In genomic region chr9:35111006-35111933, GRCh38 we compare ENCODE assay signal across 8 cellular contexts. TPM values are rescaled to one million over a fixed set of nuclear protein-coding genes. Genes with fewer than 3 reads are reported as not detected.
DNase-seq lines count a peak whose midpoint lies in the region; ATAC-seq and TF ChIP-seq lines count a peak whose summit lies in the region.

No MANE protein-coding gene starts in this region.

- TF ChIP-seq CTCF in AG09319 (IDR thresholded peaks at IDR 0.05; ENCODE audit: low read depth, low read length), result no peak
- peak; percentile 13 for TF ChIP-seq CTCF in chondrocyte (IDR thresholded peaks at IDR 0.05)
- no peak for TF ChIP-seq CTCF in kidney epithelial cell (IDR thresholded peaks at IDR 0.05; ENCODE audit: insufficient read depth, low read length, poor library complexity, severe bottlenecking)

- H3K36me3 ChIP-seq in kidney epithelial cell (ENCODE audit: control insufficient read depth, insufficient read depth, low read length), result no peaks in the 10 kb centered on the region

- H3K4me3 Mint-ChIP-seq in chondrocyte (ENCODE audit: unreplicated experiment), result peak overlapping the region; percentile 86

- peak; percentile 97 for DNase-seq in AG09319 (ENCODE audit: extremely low read depth, low read depth)
- peak; percentile 96 for DNase-seq in NCI-H460 (ENCODE audit: extremely low read depth, low read depth)
- DNase-seq in activated CD4-positive, alpha-beta T cell treated with anti-CD3 and anti-CD28 coated beads for 24 hours (ENCODE audit: low read depth in 2 of 2), result peak; percentile 90 to 93
- peak; percentile 99 for DNase-seq in chondrocyte (ENCODE audit: low spot score)
- DNase-seq in kidney epithelial cell (ENCODE audit: low read depth), result peak; percentile 94
- DNase-seq in stimulated activated CD4-positive, alpha-beta T cell treated with anti-CD3 and anti-CD28 coated beads, Interleukin-15, amount 100 ng/mL, for 24 hours, result peak; percentile 97

- H3K27me3 ChIP-seq in kidney epithelial cell (ENCODE audit: control insufficient read depth, insufficient read depth, low read length), result no peaks in the 10 kb centered on the region

- peaks cover 4% of the 10 kb centered on the region for H3K36me3 Mint-ChIP-seq in chondrocyte (ENCODE audit: low read depth)

- peak; percentile 65 for ATAC-seq in GM19043 (IDR thresholded peaks at IDR 0.05; ENCODE audit: low read depth, unreplicated experiment)
- peak; percentile 72 for ATAC-seq in HG03432 (IDR thresholded peaks at IDR 0.05; ENCODE audit: unreplicated experiment)

- peaks cover 54% of the 10 kb centered on the region for H3K4me1 Mint-ChIP-seq in chondrocyte (ENCODE audit: low read depth)

- H3K27ac Mint-ChIP-seq in chondrocyte (ENCODE audit: unreplicated experiment), result peak overlapping the region; percentile 96

- H3K9me3 Mint-ChIP-seq in chondrocyte (ENCODE audit: low read depth), result no peaks in the 10 kb centered on the region

- H3K4me3 ChIP-seq in kidney epithelial cell (ENCODE audit: low read depth, low read length), result peak overlapping the region; percentile 85

- no peaks in the 10 kb centered on the region for H3K27me3 Mint-ChIP-seq in chondrocyte (ENCODE audit: low read depth)

RNA-seq across cellular contexts. Expression of gene ATOSB, which starts 4.4 kb away (rescaled TPM):
- total RNA-seq in NCI-H460 (2014; rRNA removed; shearing (Covaris generic)), result 9.6 and 10.6 TPM in 2 replicates
- polyA plus RNA-seq in NCI-H460 (2014; cell fraction: nucleus; rRNA removed), result 9.5 and 9.7 TPM in 2 replicates
- total RNA-seq in chondrocyte (39.7 to 45.7 TPM (median 43.2 TPM) in 3 replicates), kidney epithelial cell (37.1 and 41.6 TPM in 2 replicates)

RNA-seq across cellular contexts. Expression of gene STOML2, which starts 8.3 kb away (rescaled TPM):
- 205 and 206 TPM in 2 replicates for total RNA-seq in NCI-H460 (2014; rRNA removed; shearing (Covaris generic))
- 181 and 187 TPM in 2 replicates for polyA plus RNA-seq in NCI-H460 (2014; cell fraction: nucleus; rRNA removed)
- total RNA-seq in chondrocyte, result 71.4 to 82.0 TPM (median 71.7 TPM) in 3 replicates
- total RNA-seq in kidney epithelial cell, result 227 and 264 TPM in 2 replicates

RNA-seq across cellular contexts. Expression of gene PIGO, which starts 14.9 kb away (rescaled TPM):
- total RNA-seq in NCI-H460 (2014; rRNA removed; shearing (Covaris generic)), result 32.2 and 33.9 TPM in 2 replicates
- polyA plus RNA-seq in NCI-H460 (2014; cell fraction: nucleus; rRNA removed), result 48.0 and 49.7 TPM in 2 replicates
- total RNA-seq in chondrocyte (25.7 to 35.3 TPM (median 26.2 TPM) in 3 replicates), kidney epithelial cell (21.1 and 27.8 TPM in 2 replicates)

RNA-seq across cellular contexts. Expression of gene FANCG, which starts 31.5 kb away (rescaled TPM):
- total RNA-seq in NCI-H460 (2014; rRNA removed; shearing (Covaris generic)), result 22.6 and 25.5 TPM in 2 replicates
- 112 and 123 TPM in 2 replicates for polyA plus RNA-seq in NCI-H460 (2014; cell fraction: nucleus; rRNA removed)
- total RNA-seq in chondrocyte (14.9 to 35.2 TPM (median 16.0 TPM) in 3 replicates), kidney epithelial cell (16.7 and 22.3 TPM in 2 replicates)

RNA-seq across cellular contexts. Expression of gene VCP, which starts 38.8 kb away (rescaled TPM):
- 161 and 163 TPM in 2 replicates for total RNA-seq in NCI-H460 (2014; rRNA removed; shearing (Covaris generic))
- polyA plus RNA-seq in NCI-H460 (2014; cell fraction: nucleus; rRNA removed), result 210 and 275 TPM in 2 replicates
- total RNA-seq in chondrocyte (247 to 360 TPM (median 254 TPM) in 3 replicates), kidney epithelial cell (246 and 250 TPM in 2 replicates)

Comparison
In these comparisons a context has a peak if more than half of its experiments do, and no peak if none do; other contexts are left out.
1. Peak in every context shown above with its lines: DNase-seq, ATAC-seq and H3K4me3 ChIP-seq.